Comparison of ENCODE assay signal across 8 cellular contexts in genomic region chr11:95066721-95067041, GRCh38. TPM values are rescaled to one million over a fixed set of nuclear protein-coding genes. Genes with fewer than 3 reads are reported as not detected.
A peak's percentile ranks its signal among the peaks of the same experiment; 100 is the strongest.
DNase-seq lines count a peak whose midpoint lies in the region; ATAC-seq, FAIRE-seq and TF ChIP-seq lines count a peak whose summit lies in the region.

Gene SRSF8, plus strand, starts transcription at chr11:95066919. Its CDS starts 308 bp downstream, at chr11:95067227.

- POLR2A ChIA-PET in HEK293 (lab: Yijun Ruan, JAX) (interaction anchor here (0.7 to 3.7 kb wide), 20 partner anchors 9 to 1323 kb away, joined by 3 to 31 read pairs (median 6); partner anchors contain the start of genes AMOTL1, CCDC82, CEP57 and CWC15), MCF 10A (lab: Yijun Ruan, JAX) (interaction anchor here (0.6 to 13.0 kb wide), 33 partner anchors 10 to 1323 kb away, joined by 3 to 242 read pairs (median 9); partner anchors contain the start of genes AMOTL1, CCDC82, CEP57 and CWC15), HepG2 (lab: Yijun Ruan, JAX) (interaction anchor here (1.0 to 3.5 kb wide), 12 partner anchors 13 to 1276 kb away, joined by 3 to 48 read pairs (median 6); partner anchors contain the start of genes CEP57, CWC15, ENDOD1 and FAM76B)

- peak within 1 kb of the TSS; percentile 99 for H3K4me3 Mint-ChIP-seq in MCF 10A (ENCODE audit: unreplicated experiment)

- peak within 1 kb of the TSS; percentile 95 for H3K27ac Mint-ChIP-seq in MCF 10A (ENCODE audit: low read depth, unreplicated experiment)

- no peak for TF ChIP-seq EP300 in HepG2 (IDR thresholded peaks at IDR 0.05; ENCODE audit: low read depth in 2 of 2, low read length in 2 of 2)
- TF ChIP-seq EP300 in HepG2 (CRISPR knock-in tag; IDR thresholded peaks at IDR 0.05; ENCODE audit: borderline replicate concordance): no peak

- peak within 1 kb of the TSS; percentile 94 for H3K9ac ChIP-seq in HepG2 (ENCODE audit: insufficient read depth, low read depth, low read length)

- CTCF ChIA-PET in HEK293 (lab: Yijun Ruan, JAX): interaction anchor here (0.5 to 10.7 kb wide), 15 partner anchors 10 to 639 kb away, joined by 3 to 63 read pairs (median 4); partner anchors contain the start of gene ENDOD1
- CTCF ChIA-PET in MCF 10A (lab: Yijun Ruan, JAX): interaction anchor here (0.6 to 5.9 kb wide), 21 partner anchors 9 to 856 kb away, joined by 3 to 60 read pairs (median 8); partner anchors contain the start of genes CWC15, ENDOD1 and KDM4D
- CTCF ChIA-PET in HepG2 (lab: Yijun Ruan, JAX; ENCODE audit: low intra/inter-chr PET ratio, low total read pairs): no interaction called here

- H3K9me3 Mint-ChIP-seq in MCF 10A (ENCODE audit: unreplicated experiment): no peaks in the 10 kb centered on the region

- H3K4me1 ChIP-seq in HEK293 (ENCODE audit: control insufficient read depth, insufficient read depth, low read length) (no peaks in the 10 kb centered on the region), HepG2 (ENCODE audit: insufficient read depth, low read length) (peaks cover 18% of the 10 kb centered on the region), testis (peaks cover 7% of the 10 kb centered on the region)

- no peaks in the 10 kb centered on the region; a peak in 1 of 5 replicates for H3K27me3 ChIP-seq in HepG2 (ENCODE audit: control insufficient read depth in 1 of 2, insufficient read depth in 2 of 2, low read length in 2 of 2)
- no peaks in the 10 kb centered on the region for H3K27me3 ChIP-seq in testis

- BruUV-seq in MCF 10A (replicated peaks; lab: Mats Ljungman, UMichigan) (no TSS peak), HepG2 (replicated peaks; lab: Mats Ljungman, UMichigan) (no TSS peak)

- H3K27ac ChIP-seq in HEK293 (ENCODE audit: extremely low read depth, low read depth, low read length) (peak within 1 kb of the TSS; percentile 86), HepG2 (ENCODE audit: extremely low read length, insufficient read depth, low read length) (peak within 1 kb of the TSS; percentile 93), testis (peak within 1 kb of the TSS; percentile 97)

- no peak for FAIRE-seq in HepG2 (lab: Jason Lieb, UNC)

- H3K27me3 Mint-ChIP-seq in MCF 10A (ENCODE audit: insufficient read depth, unreplicated experiment): no peaks in the 10 kb centered on the region

- H3K36me3 Mint-ChIP-seq in MCF 10A (ENCODE audit: insufficient read depth, unreplicated experiment): peaks cover 19% of the 10 kb centered on the region

- H2AFZ ChIP-seq in HepG2 (ENCODE audit: low read length): peak within 1 kb of the TSS; percentile 76

- TF ChIP-seq POLR2A in HepG2 (IDR thresholded peaks at IDR 0.05; ENCODE audit: insufficient read depth in 1 of 2, low read depth in 2 of 2, low read length in 2 of 2): peak in 1 of 2 experiments; percentile 28; a peak in 1 of 4 replicates
- no peak for TF ChIP-seq POLR2A in testis (IDR thresholded peaks at IDR 0.05)

- H4K20me1 ChIP-seq in HepG2 (ENCODE audit: insufficient read depth, low read length): peaks cover 3% of the 10 kb centered on the region; the same call in 1 of the 2 replicates

- peak; percentile 20 for ATAC-seq in GM18520 (IDR thresholded peaks at IDR 0.05; ENCODE audit: unreplicated experiment)
- peak; percentile 48 for ATAC-seq in HepG2

- peaks cover 24% of the 10 kb centered on the region for H3K79me2 ChIP-seq in HepG2 (ENCODE audit: insufficient read depth, low read length)

- H3K4me1 Mint-ChIP-seq in MCF 10A (ENCODE audit: insufficient read depth, unreplicated experiment): peaks cover 15% of the 10 kb centered on the region

- H3K36me3 ChIP-seq in HEK293 (ENCODE audit: control insufficient read depth in 2 of 2, insufficient read depth in 1 of 2, low read length in 2 of 2) (peaks cover 0 to 4% of the 10 kb centered on the region in 2 experiments; a peak in 1 of 3 replicates), HepG2 (replicated peaks in 1 of 2; ENCODE audit: control insufficient read depth in 1 of 2, insufficient read depth in 2 of 2, low read length in 2 of 2) (no peaks in the 10 kb centered on the region), testis (ENCODE audit: low read depth, missing control alignments) (no peaks in the 10 kb centered on the region)

- H3K4me2 ChIP-seq in HepG2 (ENCODE audit: low read depth, low read length): peak within 1 kb of the TSS; percentile 82

- in situ Hi-C loops in HepG2 (cut with HindIII; ENCODE audit: extremely low pct_ligation_motif_present, low pct_unique_long_range_greater_than_20kb): loop anchor here (10.0 kb wide), 1 partner anchor 638 kb away; no protein-coding TSS in a partner anchor

- no peaks in the 10 kb centered on the region for H3K9me3 ChIP-seq in HEK293 (ENCODE audit: control insufficient read depth, insufficient read depth, low read depth, low read length)
- H3K9me3 ChIP-seq in HepG2 (ENCODE audit: low read length): no peaks in the 10 kb centered on the region
- H3K9me3 ChIP-seq in testis: no peaks in the 10 kb centered on the region

- TF ChIP-seq CTCF in HEK293 (tag by site-specific recombination; IDR thresholded peaks at IDR 0.05) (no peak), MCF 10A (IDR thresholded peaks at IDR 0.05; ENCODE audit: unreplicated experiment) (no peak), HepG2 (CRISPR knock-in tag; IDR thresholded peaks at IDR 0.05) (no peak), testis (IDR thresholded peaks at IDR 0.05) (no peak)

- intact Hi-C loops in MCF 10A (cut with micrococcal nuclease) (loop anchor here (1.0 to 5.0 kb wide), 6 partner anchors 66 to 698 kb away; partner anchors contain the start of genes CWC15, KDM4D and SESN3), HepG2 (cut with micrococcal nuclease; ENCODE audit: unreplicated experiment) (loop anchor here (1.0 to 10.0 kb wide), 2 partner anchors 83 to 552 kb away; partner anchors contain the start of gene C11orf97), testis (cut with DNase I; ENCODE audit: low total_unique reads) (loop anchor here (5.0 kb wide), 1 partner anchor 86 kb away; no protein-coding TSS in a partner anchor)

- DNase-seq in NCI-H1105 treated with DMSO at 0.1 percent for 48 hours (lab: John Stamatoyannopoulos, UW) (peak; percentile 74), MCF 10A (ENCODE audit: unreplicated experiment) (no peak), HepG2 (ENCODE audit: low spot score) (no peak), testis (no peak), SIG-M5 (lab: John Stamatoyannopoulos, UW) (no peak), C1 segment of cervical spinal cord (lab: John Stamatoyannopoulos, UW) (no peak)

- no peak for TF ChIP-seq RAD21 in HepG2 (CRISPR knock-in tag; IDR thresholded peaks at IDR 0.05)

- WGBS in HepG2 (ENCODE audit: low lambda C conversion rate): 0% methylated on average over 4 of the region's 4 CpGs
- 0% methylated on average over 4 of the region's 4 CpGs for WGBS in testis, 2 donors

- H3K4me3 ChIP-seq in HEK293 (ENCODE audit: low read depth, low read length) (peak within 1 kb of the TSS; percentile 79), HepG2 (replicated peaks in 1 of 3; ENCODE audit: insufficient read depth in 1 of 3, low read depth in 2 of 3, low read length in 3 of 3) (peak within 1 kb of the TSS; percentile 80 to 97 (median 93)), testis (peak within 1 kb of the TSS; percentile 80 to 84)

TF ChIP-seq in HEK293, 187 proteins besides CTCF, POLR2A, EP300 and RAD21 (continues in another document):
- TF ChIP-seq ZNF335 (tag by site-specific recombination; conservative IDR thresholded peaks at IDR 0.05) (0 out of 2 replicates have a peak, but pooled peaks have one; percentile 34), MEIS1 (CRISPR knock-in tag; IDR thresholded peaks at IDR 0.05; ENCODE audit: borderline replicate concordance) (no peak), ZNF48 (tag by site-specific recombination; IDR thresholded peaks at IDR 0.05) (no peak)

TF ChIP-seq in HepG2, 621 proteins besides CTCF, POLR2A, EP300 and RAD21 (continues in another document):
- TF ChIP-seq BCL6 (CRISPR knock-in tag; IDR thresholded peaks at IDR 0.05): no peak
- no peak for TF ChIP-seq ZNF44 (CRISPR knock-in tag; IDR thresholded peaks at IDR 0.05)
- no peak for TF ChIP-seq IRF1 (CRISPR knock-in tag; IDR thresholded peaks at IDR 0.05; ENCODE audit: low read depth)
- no peak for TF ChIP-seq SP5 (CRISPR knock-in tag; IDR thresholded peaks at IDR 0.05; ENCODE audit: borderline replicate concordance, low read depth)
- TF ChIP-seq ZNF672 (CRISPR knock-in tag; IDR thresholded peaks at IDR 0.05): no peak
- peak; percentile 23; the same call in 1 of the 2 replicates for TF ChIP-seq ZNF772 (CRISPR knock-in tag; IDR thresholded peaks at IDR 0.05)

RNA-seq across cellular contexts. Expression of gene SRSF8, which starts in this region (rescaled TPM):
- 48.5 and 55.6 TPM in 2 replicates for total RNA-seq in MCF 10A (2022)
- 25.8 and 33.0 TPM in 2 replicates for total RNA-seq in HepG2 (2016; rRNA removed; fragmentation: Illumina TruSeq; extraction: Trizol)
- 9.6 and 12.2 TPM in 2 replicates for total RNA-seq in HepG2 (2016; cell fraction: cytosol; rRNA removed; fragmentation: Illumina TruSeq; extraction: Trizol; ENCODE audit: low read depth)
- total RNA-seq in HepG2 (2016; cell fraction: insoluble cytoplasmic fraction; rRNA removed; fragmentation: Illumina TruSeq; extraction: Trizol): 23.0 and 30.3 TPM in 2 replicates
- 27.0 and 27.8 TPM in 2 replicates for total RNA-seq in HepG2 (2016; cell fraction: membrane; rRNA removed; fragmentation: Illumina TruSeq; extraction: Trizol)
- 15.5 and 15.9 TPM in 2 replicates for total RNA-seq in HepG2 (2016; cell fraction: nucleus; rRNA removed; fragmentation: Illumina TruSeq; extraction: Trizol)
- polyA plus RNA-seq in HepG2 (2011; rRNA removed): 21.8 and 22.2 TPM in 2 replicates
- 13.2 and 19.2 TPM in 2 replicates for polyA plus RNA-seq in HepG2 (2011; cell fraction: cytosol; rRNA removed)
- 10.1 and 13.8 TPM in 2 replicates for polyA plus RNA-seq in HepG2 (2011; cell fraction: nucleus; rRNA removed)
- 22.3 and 23.1 TPM in 2 replicates for polyA plus RNA-seq in HepG2 (2012)
- polyA plus RNA-seq in HepG2 (2016; cell fraction: cytosol; fragmentation: Illumina TruSeq; extraction: Trizol; ENCODE audit: low read depth): 15.5 and 15.7 TPM in 2 replicates
- polyA plus RNA-seq in HepG2 (2016; cell fraction: insoluble cytoplasmic fraction; fragmentation: Illumina TruSeq; extraction: Trizol; ENCODE audit: low read depth): 39.8 and 40.4 TPM in 2 replicates
- polyA plus RNA-seq in HepG2 (2016; cell fraction: membrane; fragmentation: Illumina TruSeq; extraction: Trizol; ENCODE audit: low read depth): 26.1 and 26.7 TPM in 2 replicates
- 25.6 and 28.8 TPM in 2 replicates for polyA plus RNA-seq in HepG2 (2016; cell fraction: nucleus; fragmentation: Illumina TruSeq; extraction: Trizol; ENCODE audit: insufficient read depth, low read depth)
- 18.5 and 20.8 TPM in 2 replicates for polyA minus RNA-seq in HepG2 (2011; rRNA and poly(A)+ RNA removed; ENCODE audit: low replicate concordance)
- 8.7 and 9.5 TPM in 2 replicates for polyA minus RNA-seq in HepG2 (2011; cell fraction: cytosol; rRNA and poly(A)+ RNA removed)
- 11.7 and 14.9 TPM in 2 replicates for polyA minus RNA-seq in HepG2 (2011; cell fraction: nucleus; rRNA and poly(A)+ RNA removed)
- 10 to 100 TPM; 32.5 to 37.2 TPM for total RNA-seq in testis
- 30.0 TPM for polyA plus RNA-seq in testis (ENCODE audit: insufficient read depth, low read depth, low replicate concordance)
